24 cellular contexts compared by ENCODE assay signal in genomic region chr14:55124774-55125372, GRCh38. TPM values are rescaled to one million over a fixed set of nuclear protein-coding genes. Genes with fewer than 3 reads are reported as not detected.
A peak's percentile ranks its signal among the peaks of the same experiment; 100 is the strongest.
DNase-seq lines count a peak whose midpoint lies in the region; ATAC-seq, FAIRE-seq and TF ChIP-seq lines count a peak whose summit lies in the region.
"Had no signal": no experiment of that assay in that cellular context is flagged by ENCODE, and none has a peak within 500 bp of the region (broad histone marks: within the 10 kb centered on the region; RNA-seq: fewer than 3 reads in every experiment).

No MANE protein-coding gene starts in this region.

- H2AFZ ChIP-seq in astrocyte (ENCODE audit: low read depth, low read length) = no peak overlapping the region

- FAIRE-seq in astrocyte (lab: Jason Lieb, UNC) = no peak
- FAIRE-seq: bronchial epithelial cell, G401.6 had no signal

- H3K27ac ChIP-seq in heart right ventricle (peak overlapping the region in 9 of 10 donors; percentile 3 to 92 (median 58)), astrocyte (ENCODE audit: low read depth, low read length) (no peak overlapping the region), lower lobe of right lung (peak overlapping the region; percentile 37)
- H3K27ac ChIP-seq: WERI-Rb-1 had no signal

- H3K36me3 ChIP-seq in heart right ventricle (no peaks in the 10 kb centered on the region), astrocyte (ENCODE audit: insufficient read depth, low read length) (no peaks in the 10 kb centered on the region), lower lobe of right lung (no peaks in the 10 kb centered on the region)
- H3K36me3 ChIP-seq: sigmoid colon, uterus, WERI-Rb-1 had no signal

- WGBS in heart right ventricle, 2 donors = 59 to 79% methylated on average over 8 of the region's 8 CpGs

- H3K4me3 ChIP-seq in heart right ventricle (no peak overlapping the region), astrocyte (ENCODE audit: insufficient read depth, low read depth, low read length) (no peak overlapping the region), lower lobe of right lung (no peak overlapping the region)
- H3K4me3 ChIP-seq: sigmoid colon, uterus had no signal

- ATAC-seq in heart right ventricle (no peak), left cardiac atrium (no peak), lower lobe of right lung (no peak)

- H3K9me3 Mint-ChIP-seq in astrocyte (ENCODE audit: unreplicated experiment) = no peaks in the 10 kb centered on the region
- no peaks in the 10 kb centered on the region for H3K9me3 Mint-ChIP-seq in type B pancreatic cell
- H3K9me3 Mint-ChIP-seq: H9, nephron progenitor cell had no signal

- TF ChIP-seq CTCF in heart right ventricle (IDR thresholded peaks at IDR 0.05) (no peak), astrocyte (IDR thresholded peaks at IDR 0.05; ENCODE audit: insufficient read depth, low read depth, low read length) (no peak), lower lobe of right lung (IDR thresholded peaks at IDR 0.05) (no peak), type B pancreatic cell (conservative IDR thresholded peaks at IDR 0.05) (no peak)

- intact Hi-C loops in heart right ventricle (cut with DNase I) = loop anchor here in 1 of 10 donors (5.0 kb wide), 1 partner anchor 33 kb away; no protein-coding TSS in a partner anchor
- intact Hi-C loops in left cardiac atrium (cut with DNase I) = no loop called here
- intact Hi-C loops in lower lobe of right lung (cut with DNase I) = no loop called here

- H3K27me3 ChIP-seq in heart right ventricle (no peaks in the 10 kb centered on the region), astrocyte (ENCODE audit: insufficient read depth, low read length) (no peaks in the 10 kb centered on the region), lower lobe of right lung (ENCODE audit: low read depth) (no peaks in the 10 kb centered on the region)
- H3K27me3 ChIP-seq: sigmoid colon, uterus had no signal

- H3K9me3 ChIP-seq in heart right ventricle (no peaks in the 10 kb centered on the region), astrocyte (ENCODE audit: insufficient read depth, low read depth, low read length) (no peaks in the 10 kb centered on the region), lower lobe of right lung (no peaks in the 10 kb centered on the region)
- H3K9me3 ChIP-seq: sigmoid colon, SK-N-SH, uterus had no signal

- no peak overlapping the region for H3K9ac ChIP-seq in astrocyte (ENCODE audit: low read length)
- H3K9ac ChIP-seq: SK-N-SH had no signal

- H3K4me2 ChIP-seq in astrocyte (ENCODE audit: low read length) = no peak overlapping the region
- H3K4me2 ChIP-seq: SK-N-SH had no signal

- peaks cover 36% of the 10 kb centered on the region for H3K4me1 Mint-ChIP-seq in astrocyte (ENCODE audit: low read depth, unreplicated experiment)
- peaks cover 42% of the 10 kb centered on the region for H3K4me1 Mint-ChIP-seq in type B pancreatic cell (ENCODE audit: unreplicated experiment)

- H3K4me1 ChIP-seq in heart right ventricle (peaks cover 9 to 85% (median 45%) of the 10 kb centered on the region in 9 donors), astrocyte (ENCODE audit: insufficient read depth, low read length) (peaks cover 27% of the 10 kb centered on the region), lower lobe of right lung (peaks cover 68% of the 10 kb centered on the region)

- DNase-seq in heart right ventricle (no peak), left cardiac atrium (no peak), astrocyte (ENCODE audit: low read depth) (no peak), lower lobe of right lung (no peak), type B pancreatic cell (ENCODE audit: extremely low spot score, unreplicated experiment) (no peak), A172 (ENCODE audit: low spot score) (no peak), NCI-H524 treated with DMSO at 0.1 percent for 48 hours (lab: John Stamatoyannopoulos, UW) (no peak), NCI-H146 (lab: John Stamatoyannopoulos, UW) (no peak)
- DNase-seq: amniotic stem cell, foreskin melanocyte, H9, mesendoderm, NCI-H1105 treated with DMSO at 0.1 percent for 48 hours, NCI-H2107, NCI-H510A, nephron progenitor cell, posterior cingulate gyrus, sigmoid colon, SK-N-SH, WERI-Rb-1 had no signal

- H3K27me3 Mint-ChIP-seq in astrocyte (ENCODE audit: low read depth, unreplicated experiment) (peaks cover 2% of the 10 kb centered on the region), type B pancreatic cell (peaks cover 26% of the 10 kb centered on the region)
- H3K27me3 Mint-ChIP-seq: CD4-positive, CD25-positive, alpha-beta regulatory T cell had no signal

- H3K4me3 Mint-ChIP-seq in astrocyte (ENCODE audit: unreplicated experiment) = no peak overlapping the region
- H3K4me3 Mint-ChIP-seq in type B pancreatic cell = no peak overlapping the region
- H3K4me3 Mint-ChIP-seq: H9, nephron progenitor cell had no signal

- peaks cover 5% of the 10 kb centered on the region for H3K79me2 ChIP-seq in astrocyte (ENCODE audit: insufficient read depth, low read length)

- no peaks in the 10 kb centered on the region for H3K36me3 Mint-ChIP-seq in astrocyte (ENCODE audit: low read depth, unreplicated experiment)
- peaks cover 4% of the 10 kb centered on the region for H3K36me3 Mint-ChIP-seq in type B pancreatic cell
- H3K36me3 Mint-ChIP-seq: CD4-positive, CD25-positive, alpha-beta regulatory T cell had no signal

- H4K20me1 ChIP-seq in astrocyte (ENCODE audit: insufficient read depth, low read length) = no peaks in the 10 kb centered on the region

- H3K27ac Mint-ChIP-seq in astrocyte (ENCODE audit: unreplicated experiment) (peak overlapping the region; percentile 35), type B pancreatic cell (peak overlapping the region; percentile 89)
- H3K27ac Mint-ChIP-seq: H9, nephron progenitor cell had no signal

RNA-seq across cellular contexts. Expression of gene LGALS3, which starts 4.2 kb away (rescaled TPM):
- total RNA-seq in heart right ventricle = 100 to 1,000 TPM; 119 to 302 (median 168) TPM
- polyA plus RNA-seq in heart right ventricle = 100 to 1,000 TPM; 288 to 308 TPM
- total RNA-seq in left cardiac atrium = 100 to 1,000 TPM; 121 to 159 TPM
- total RNA-seq in astrocyte = 37.4 and 48.3 TPM in 2 replicates
- total RNA-seq in lower lobe of right lung = 528 TPM
- 120 and 497 TPM in 2 replicates for total RNA-seq in type B pancreatic cell (ENCODE audit: low replicate concordance)
- total RNA-seq in A172 (2014; rRNA removed; shearing (Covaris generic)) = 87.7 and 134 TPM in 2 replicates
